In genomic region chr10:133209641-133210040, GRCh38 we compare ENCODE assay signal across 1 cellular context.
TF ChIP-seq lines count a peak whose summit lies in the region.

No MANE protein-coding gene starts in this region.

TF ChIP-seq in H1, 55 proteins besides CTCF, POLR2A, EP300 and RAD21:
- TF ChIP-seq KDM4A (IDR thresholded peaks at IDR 0.05; ENCODE audit: low read depth, low read length, severe bottlenecking) (no peak), CTBP2 (IDR thresholded peaks at IDR 0.05; ENCODE audit: borderline replicate concordance, insufficient read depth, insufficient read length, low read length) (no peak), RFX5 (IDR thresholded peaks at IDR 0.05; ENCODE audit: borderline replicate concordance, low read depth, low read length) (no peak), MAX (IDR thresholded peaks at IDR 0.05) (no peak), RBBP5 (IDR thresholded peaks at IDR 0.05; ENCODE audit: borderline replicate concordance, low read depth, low read length) (no peak), ATF2 (IDR thresholded peaks at IDR 0.05; ENCODE audit: low read length) (no peak), SIN3A (conservative IDR thresholded peaks at IDR 0.05 in 1 of 2, IDR thresholded peaks at IDR 0.05 in 1 of 2; ENCODE audit: low read depth in 1 of 2, low read length in 2 of 2) (no peak), SUZ12 (IDR thresholded peaks at IDR 0.05; ENCODE audit: low read length) (no peak), ATF3 (IDR thresholded peaks at IDR 0.05; ENCODE audit: insufficient read depth, low read depth, low read length) (no peak), YY1 (IDR thresholded peaks at IDR 0.05; ENCODE audit: low read depth, low read length) (no peak), TEAD4 (IDR thresholded peaks at IDR 0.05; ENCODE audit: low read depth, low read length) (no peak)
